In genomic region chr19:51811344-51811743, GRCh38 we compare ENCODE assay signal across 19 cellular contexts. TPM values are rescaled to one million over a fixed set of nuclear protein-coding genes. Genes with fewer than 3 reads are reported as not detected.
A peak's percentile ranks its signal among the peaks of the same experiment; 100 is the strongest.
DNase-seq lines count a peak whose midpoint lies in the region; ATAC-seq and TF ChIP-seq lines count a peak whose summit lies in the region.
"Had no signal": no experiment of that assay in that cellular context is flagged by ENCODE, and none has a peak within 500 bp of the region (broad histone marks: within the 10 kb centered on the region; RNA-seq: fewer than 3 reads in every experiment).

No MANE protein-coding gene starts in this region.

- H3K4me3 Mint-ChIP-seq in T-helper 17 cell = no peak overlapping the region
- H3K4me3 Mint-ChIP-seq: CD8-positive, alpha-beta T cell; stimulated activated naive B cell treated with anti-CD40 and anti-IgM and Interleukin-4, amounts not matched to agents 10 μg/mL and 1 μg/mL and 100 μg/mL, for 72 hours had no signal

- no peak overlapping the region for H3K9ac ChIP-seq in mesendoderm (ENCODE audit: low read length)

- H3K4me3 ChIP-seq in left ventricle myocardium inferior = no peak overlapping the region
- no peak overlapping the region for H3K4me3 ChIP-seq in sigmoid colon
- H3K4me3 ChIP-seq in coronary artery = no peak overlapping the region
- H3K4me3 ChIP-seq in mesendoderm (ENCODE audit: low read length) = no peak overlapping the region
- H3K4me3 ChIP-seq: SJCRH30 had no signal

- no peak overlapping the region for H4K8ac ChIP-seq in mesendoderm (ENCODE audit: low read depth, low read length)

- no peak overlapping the region for H3K23ac ChIP-seq in mesendoderm (ENCODE audit: low read length)

- TF ChIP-seq EP300 in sigmoid colon (IDR thresholded peaks at IDR 0.05) = no peak

- no peak overlapping the region for H3K4ac ChIP-seq in mesendoderm (ENCODE audit: low read depth, low read length)

- no peak for TF ChIP-seq POLR2A in sigmoid colon (IDR thresholded peaks at IDR 0.05)

- no peaks in the 10 kb centered on the region for H3K27me3 Mint-ChIP-seq in T-helper 17 cell

- intact Hi-C loops in left ventricle myocardium inferior (cut with micrococcal nuclease) = no loop called here
- intact Hi-C loops in sigmoid colon (cut with DNase I) = no loop called here

- no peak overlapping the region for H3K27ac Mint-ChIP-seq in T-helper 17 cell
- H3K27ac Mint-ChIP-seq: CD8-positive, alpha-beta T cell; stimulated activated naive B cell treated with anti-CD40 and anti-IgM and Interleukin-4, amounts not matched to agents 10 μg/mL and 1 μg/mL and 100 μg/mL, for 72 hours had no signal

- no peak overlapping the region for H3K56ac ChIP-seq in mesendoderm (ENCODE audit: low read length)

- H3K27me3 ChIP-seq in left ventricle myocardium inferior (ENCODE audit: low read depth) (no peaks in the 10 kb centered on the region), sigmoid colon (no peaks in the 10 kb centered on the region), mesendoderm (ENCODE audit: insufficient read depth, low read length, poor library complexity) (no peaks in the 10 kb centered on the region)
- H3K27me3 ChIP-seq: SJCRH30 had no signal

- no peak overlapping the region for H3K4me2 ChIP-seq in mesendoderm (ENCODE audit: low read length)

- no peaks in the 10 kb centered on the region for H3K36me3 Mint-ChIP-seq in T-helper 17 cell (ENCODE audit: low read depth)
- H3K36me3 Mint-ChIP-seq: CD8-positive, alpha-beta T cell had no signal

- H3K4me1 ChIP-seq in left ventricle myocardium inferior = peaks cover 29% of the 10 kb centered on the region
- no peaks in the 10 kb centered on the region for H3K4me1 ChIP-seq in sigmoid colon
- H3K4me1 ChIP-seq in mesendoderm (ENCODE audit: control insufficient read depth, low read depth, low read length) = peaks cover 2% of the 10 kb centered on the region
- H3K4me1 ChIP-seq: SJCRH30 had no signal

- peak; percentile 20 for ATAC-seq in T-helper 17 cell
- ATAC-seq: activated CD4-positive, CD25-positive, alpha-beta regulatory T cell treated with anti-CD3 and anti-CD28 coated beads, Interleukin-2, amount 50 U/mL, for 24 hours; CD8-positive, alpha-beta T cell had no signal

- 85 to 89% methylated on average over 11 of the region's 11 CpGs for WGBS in sigmoid colon, 2 donors
- no CpG with 5 or more reads among the region's 11 CpGs for WGBS in mesendoderm (ENCODE audit: extremely low coverage, insufficient coverage, low lambda C conversion rate)

- H2BK15ac ChIP-seq in mesendoderm (replicated peaks; ENCODE audit: low read depth) = no peak overlapping the region

- no peak overlapping the region for H2BK120ac ChIP-seq in mesendoderm (ENCODE audit: low read depth, low read length)

- no peak for TF ChIP-seq CTCF in left ventricle myocardium inferior (IDR thresholded peaks at IDR 0.05; ENCODE audit: borderline replicate concordance)
- TF ChIP-seq CTCF in sigmoid colon (IDR thresholded peaks at IDR 0.05) = no peak
- no peak for TF ChIP-seq CTCF in coronary artery (IDR thresholded peaks at IDR 0.05)

- no peaks in the 10 kb centered on the region for H3K4me1 Mint-ChIP-seq in T-helper 17 cell

- no peaks in the 10 kb centered on the region for H3K9me3 ChIP-seq in T-helper 17 cell (ENCODE audit: control insufficient read depth, low read length, poor library complexity, severe bottlenecking)
- no peaks in the 10 kb centered on the region for H3K9me3 ChIP-seq in left ventricle myocardium inferior (replicated peaks)
- no peaks in the 10 kb centered on the region for H3K9me3 ChIP-seq in sigmoid colon
- H3K9me3 ChIP-seq: SJCRH30 had no signal

- H3K18ac ChIP-seq in mesendoderm (ENCODE audit: low read length) = no peak overlapping the region

- no peak overlapping the region for H2AK5ac ChIP-seq in mesendoderm (ENCODE audit: low read length)

- H3K36me3 ChIP-seq in left ventricle myocardium inferior (no peaks in the 10 kb centered on the region), sigmoid colon (no peaks in the 10 kb centered on the region), mesendoderm (ENCODE audit: control insufficient read depth, insufficient read depth, low read length) (no peaks in the 10 kb centered on the region)
- H3K36me3 ChIP-seq: SJCRH30 had no signal

- no peaks in the 10 kb centered on the region for H3K79me1 ChIP-seq in mesendoderm (ENCODE audit: low read length)

- H3K27ac ChIP-seq in left ventricle myocardium inferior (replicated peaks) (no peak overlapping the region), sigmoid colon (peak overlapping the region in 3 of 4 donors; percentile 4 to 31 (median 12)), coronary artery (peak overlapping the region in 1 of 2 donors; percentile 56), mesendoderm (ENCODE audit: low read depth, low read length) (no peak overlapping the region)
- H3K27ac ChIP-seq: SJCRH30 had no signal

- no peak overlapping the region for H4K5ac ChIP-seq in mesendoderm (ENCODE audit: low read length)

- H3K79me2 ChIP-seq in mesendoderm (ENCODE audit: control insufficient read depth, insufficient read depth, low read length) = no peaks in the 10 kb centered on the region

- no peak overlapping the region for H2BK5ac ChIP-seq in mesendoderm (ENCODE audit: low read length)

- peak; percentile 96 for DNase-seq in CD1c-positive myeloid dendritic cell (ENCODE audit: extremely low spot score)
- DNase-seq in T-helper 17 cell = no peak
- DNase-seq in left ventricle myocardium inferior = peak; percentile 39
- peak; percentile 70 for DNase-seq in sigmoid colon
- no peak for DNase-seq in G401 (ENCODE audit: low spot score)
- no peak for DNase-seq in coronary artery (ENCODE audit: low spot score)
- DNase-seq in mesendoderm = no peak
- DNase-seq in HCEC 1CT = no peak
- DNase-seq: activated gamma-delta T cell; CD8-positive, alpha-beta T cell; cerebellar nuclear complex; DMS79; NCI-H1930; SJCRH30; stimulated activated naive B cell treated with anti-CD40 and anti-IgM and Interleukin-4, amounts not matched to agents 10 μg/mL and 1 μg/mL and 100 μg/mL, for 72 hours had no signal

- in situ Hi-C loops in G401 (cut with HindIII; ENCODE audit: low sequenced_read_pairs) = no loop called here

RNA-seq across cellular contexts. Expression of gene FPR3, which starts 16.4 kb away (rescaled TPM):
- total RNA-seq in T-helper 17 cell (not detected), left ventricle myocardium inferior (3.6 TPM), sigmoid colon (1 to 10 TPM; 1.6 to 6.7 (median 3.3) TPM)
- 10 to 100 TPM in 1 of 3 donors, 1 to 10 TPM in 2; 3.6 to 25.9 (median 6.1) TPM for polyA plus RNA-seq in sigmoid colon
- total RNA-seq in G401 (2014; rRNA removed; shearing (Covaris generic)) = not detected in 2 replicates
- 0.01 TPM for polyA plus RNA-seq in mesendoderm (2013, experiment 1 of 2)
- polyA plus RNA-seq in mesendoderm (2013, experiment 2 of 2) = not detected
- total RNA-seq: CD8-positive, alpha-beta T cell; HT1080; NCI-H460; SJCRH30; T-helper 2 cell treated with Interferon-gamma antibody and Interleukin-4, amounts not matched to agents 100 ng/mL and 5 ng/mL, for 36 hours had no signal

RNA-seq across cellular contexts. Expression of gene FPR2, which starts 50.4 kb away (rescaled TPM):
- under 1 TPM in 1 of 2 donors, not detected in 1; 0.40 TPM for total RNA-seq in T-helper 17 cell
- total RNA-seq in left ventricle myocardium inferior = 0.74 TPM
- 1 to 10 TPM in 2 of 4 donors, under 1 TPM in 1, not detected in 1; 0.36 to 3.7 (median 1.2) TPM for total RNA-seq in sigmoid colon
- 1 to 10 TPM in 2 of 3 donors, under 1 TPM in 1; 0.60 to 2.3 (median 1.4) TPM for polyA plus RNA-seq in sigmoid colon
- not detected in 2 replicates for total RNA-seq in G401 (2014; rRNA removed; shearing (Covaris generic))
- 0.14 TPM for polyA plus RNA-seq in mesendoderm (2013, experiment 1 of 2)
- polyA plus RNA-seq in mesendoderm (2013, experiment 2 of 2) = 0.13 TPM
- total RNA-seq: CD8-positive, alpha-beta T cell; NCI-H460; SJCRH30; T-helper 2 cell treated with Interferon-gamma antibody and Interleukin-4, amounts not matched to agents 100 ng/mL and 5 ng/mL, for 36 hours had no signal

RNA-seq across cellular contexts. Expression of gene FPR1, which starts 59.7 kb away (rescaled TPM):
- total RNA-seq in T-helper 17 cell = 1 to 10 TPM in 1 of 2 donors, under 1 TPM in 1; 0.70 to 4.1 TPM
- total RNA-seq in left ventricle myocardium inferior = 4.5 TPM
- total RNA-seq in sigmoid colon = 10 to 100 TPM in 1 of 4 donors, 1 to 10 TPM in 3; 2.8 to 15.9 (median 6.2) TPM
- polyA plus RNA-seq in sigmoid colon = 10 to 100 TPM in 1 of 3 donors, 1 to 10 TPM in 2; 1.2 to 12.0 (median 4.6) TPM
- total RNA-seq in G401 (2014; rRNA removed; shearing (Covaris generic)) = not detected in 2 replicates
- polyA plus RNA-seq in mesendoderm (2013, experiment 1 of 2) = not detected
- 0.01 TPM for polyA plus RNA-seq in mesendoderm (2013, experiment 2 of 2)
- total RNA-seq: CD8-positive, alpha-beta T cell; NCI-H460; SJCRH30; T-helper 2 cell treated with Interferon-gamma antibody and Interleukin-4, amounts not matched to agents 100 ng/mL and 5 ng/mL, for 36 hours had no signal

Comparison
In these comparisons a context has a peak if more than half of its experiments do, and no peak if none do; other contexts are left out.
1. DNase-seq: peak in CD1c-positive myeloid dendritic cell (single experiment), left ventricle myocardium inferior (single experiment) and sigmoid colon (single experiment); none in T-helper 17 cell (0 of 3), G401 (single experiment), coronary artery (single experiment), mesendoderm (single experiment) and HCEC 1CT (single experiment).
2. H3K27ac ChIP-seq: peak in sigmoid colon (3 of 4); none in left ventricle myocardium inferior (single experiment) and mesendoderm (single experiment).